In the genomic region with DNA sequence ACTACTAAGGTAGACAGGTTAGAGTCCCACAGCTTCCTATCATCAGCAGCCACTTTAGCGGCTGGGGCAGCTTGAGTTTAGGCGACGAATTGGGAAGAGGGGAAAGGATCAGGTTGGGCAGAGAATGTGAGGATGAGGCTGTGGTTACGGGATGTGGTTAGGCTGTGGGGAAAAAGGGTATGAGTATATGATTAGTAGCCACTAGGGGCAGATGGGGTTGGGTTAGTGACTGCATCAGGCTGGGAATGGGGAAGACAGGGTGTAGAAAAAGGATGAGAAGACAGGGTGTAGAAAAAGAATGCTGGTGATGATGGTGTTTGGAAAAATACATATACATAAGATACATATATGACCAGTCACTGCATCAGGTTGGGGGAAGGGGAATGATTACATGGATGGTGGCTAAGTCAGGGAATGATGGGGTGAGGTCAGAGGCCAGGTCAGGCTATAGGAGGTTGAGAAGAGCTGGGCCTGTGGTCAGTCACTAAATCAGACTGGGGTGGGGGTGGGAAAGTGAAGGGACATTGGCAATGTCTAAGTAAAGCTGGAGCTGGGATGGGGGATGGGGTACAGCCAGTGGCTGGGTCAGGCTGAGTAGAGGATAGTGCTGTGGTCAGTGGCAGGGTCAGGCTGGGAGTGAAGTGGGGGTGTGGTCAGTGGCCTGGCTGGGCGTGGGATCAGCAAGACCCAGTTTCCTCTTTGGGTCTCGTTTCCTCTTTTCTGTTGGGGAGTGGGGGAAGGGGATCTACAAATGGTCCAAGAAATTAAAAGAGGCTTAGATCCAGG, we compare ENCODE assay signal across 9 cellular contexts. TPM values are rescaled to one million over a fixed set of nuclear protein-coding genes. Genes with fewer than 3 reads are reported as not detected.
DNase-seq lines count a peak whose midpoint lies in the region; ATAC-seq and TF ChIP-seq lines count a peak whose summit lies in the region.
"Had no signal": no experiment of that assay in that cellular context is flagged by ENCODE, and none has a peak within 500 bp of the region (broad histone marks: within the 10 kb centered on the region; RNA-seq: fewer than 3 reads in every experiment).

No MANE protein-coding gene starts in this region.

- TF ChIP-seq CTCF in DOHH2 (IDR thresholded peaks at IDR 0.05; ENCODE audit: low read depth, low read length, poor library complexity, severe bottlenecking) (peak; percentile 85), dorsolateral prefrontal cortex (IDR thresholded peaks at IDR 0.05 in 54 of 56, conservative IDR thresholded peaks at IDR 0.05 in 2 of 56; ENCODE audit: low read depth in 1 of 56, partially characterized antibody in 56 of 56) (peak in 48 of 56 donors; percentile 14 to 57 (median 38)), lung (IDR thresholded peaks at IDR 0.05; ENCODE audit: control extremely low read depth, extremely low read depth) (no peak)

- 10 to 18% methylated on average over 6 of the region's 6 CpGs for WGBS in lung, 2 donors
- 17% methylated on average over 6 of the region's 6 CpGs for WGBS in thymus

- H3F3A ChIP-seq in DOHH2 (ENCODE audit: control insufficient read depth, insufficient read depth): peaks cover 19% of the 10 kb centered on the region

- peak overlapping the region; percentile 94 for H3K4me2 ChIP-seq in DOHH2 (ENCODE audit: low read length)

- peaks cover 71% of the 10 kb centered on the region for H3K79me2 ChIP-seq in DOHH2 (ENCODE audit: control insufficient read depth, low read length)

- H3K4me3 ChIP-seq in DOHH2 (ENCODE audit: low read length) (peak overlapping the region; percentile 84), dorsolateral prefrontal cortex (peak overlapping the region in 53 of 59 donors; percentile 12 to 100 (median 86)), lung (peak overlapping the region; percentile 74), thymus (ENCODE audit: low read length) (peak overlapping the region; percentile 19)

- H3K27ac ChIP-seq in DOHH2 (ENCODE audit: low read depth, low read length): peak overlapping the region; percentile 72
- H3K27ac ChIP-seq in dorsolateral prefrontal cortex: peak overlapping the region in 35 of 59 donors; percentile 15 to 98 (median 89)
- H3K27ac ChIP-seq in lung (ENCODE audit: low read depth in 1 of 2, low read length in 1 of 2): peak overlapping the region; percentile 76 to 95
- no peak overlapping the region for H3K27ac ChIP-seq in thymus (ENCODE audit: low read depth)

- no peaks in the 10 kb centered on the region for H3K9me3 ChIP-seq in DOHH2 (ENCODE audit: control insufficient read depth, insufficient read depth, low read length)
- no peaks in the 10 kb centered on the region for H3K9me3 ChIP-seq in lung (ENCODE audit: control insufficient read depth in 2 of 2, insufficient read depth in 1 of 2, low read length in 1 of 2)
- H3K9me3 ChIP-seq in thymus (ENCODE audit: control insufficient read depth): no peaks in the 10 kb centered on the region

- peak; percentile 32 for ATAC-seq in SK-N-SH treated with all-trans-retinoic acid at 6 μM for 48 hours
- no peak for ATAC-seq in lung (ENCODE audit: insufficient read depth, low FRiP score)
- ATAC-seq in GM21526 (IDR thresholded peaks at IDR 0.05; ENCODE audit: low FRiP score, unreplicated experiment): no peak
- no peak for ATAC-seq in GM18868 (IDR thresholded peaks at IDR 0.05; ENCODE audit: unreplicated experiment)
- ATAC-seq: effector memory CD8-positive, alpha-beta T cell had no signal

- H4K20me1 ChIP-seq in DOHH2 (ENCODE audit: control insufficient read depth, insufficient read depth, low read depth, low read length): peaks cover 28% of the 10 kb centered on the region

- H3K4me1 ChIP-seq in DOHH2 (ENCODE audit: control insufficient read depth, low read length) (peaks cover 61% of the 10 kb centered on the region), lung (ENCODE audit: control insufficient read depth in 2 of 2, insufficient read depth in 2 of 2, low read length in 2 of 2) (peaks cover 14 to 26% of the 10 kb centered on the region in 2 donors), thymus (ENCODE audit: control insufficient read depth, insufficient read depth, low read length) (peaks cover 56% of the 10 kb centered on the region)

- H3K36me3 ChIP-seq in DOHH2 (ENCODE audit: control insufficient read depth, low read length) (peaks cover 35% of the 10 kb centered on the region), lung (ENCODE audit: control insufficient read depth in 2 of 2, insufficient read depth in 2 of 2, low read length in 2 of 2) (peaks cover 7% of the 10 kb centered on the region in 2 donors), thymus (ENCODE audit: control insufficient read depth, insufficient read depth) (peaks cover 9% of the 10 kb centered on the region)

- peak; percentile 90 for DNase-seq in HS-5 (ENCODE audit: low read depth)
- DNase-seq in dorsolateral prefrontal cortex: peak in 3 of 10 donors; percentile 21 to 33 (median 24)
- peak; percentile 73 for DNase-seq in lung (ENCODE audit: low spot score)

- H3K27me3 ChIP-seq in DOHH2 (ENCODE audit: control insufficient read depth, low read length): no peaks in the 10 kb centered on the region
- no peaks in the 10 kb centered on the region for H3K27me3 ChIP-seq in dorsolateral prefrontal cortex
- H3K27me3 ChIP-seq in lung (ENCODE audit: control insufficient read depth, insufficient read depth): no peaks in the 10 kb centered on the region
- H3K27me3 ChIP-seq in thymus (ENCODE audit: control insufficient read depth, insufficient read depth): no peaks in the 10 kb centered on the region

- intact Hi-C loops in dorsolateral prefrontal cortex (cut with DNase I): loop anchor here (5.0 to 10.0 kb wide), 2 partner anchors 245 to 618 kb away; no protein-coding TSS in a partner anchor

- no peaks in the 10 kb centered on the region for H3K9me2 ChIP-seq in DOHH2 (replicated peaks; ENCODE audit: control insufficient read depth, low read length)

TF ChIP-seq in SK-N-SH treated with all-trans-retinoic acid at 6 μM for 48 hours, 23 proteins besides CTCF, POLR2A, EP300 and RAD21:
- TF ChIP-seq RARB (CRISPR knock-in tag; IDR thresholded peaks at IDR 0.05): no peak
- TF ChIP-seq ZNF8 (CRISPR knock-in tag; IDR thresholded peaks at IDR 0.05): no peak
- TF ChIP-seq ZFP30 (CRISPR knock-in tag; IDR thresholded peaks at IDR 0.05): no peak
- no peak for TF ChIP-seq ZFP3 (CRISPR knock-in tag; IDR thresholded peaks at IDR 0.05)
- TF ChIP-seq ARNTL (CRISPR knock-in tag; IDR thresholded peaks at IDR 0.05; ENCODE audit: borderline replicate concordance, low read depth): no peak
- no peak for TF ChIP-seq PPARA (CRISPR knock-in tag; IDR thresholded peaks at IDR 0.05; ENCODE audit: borderline replicate concordance)
- no peak for TF ChIP-seq ESRRG (CRISPR knock-in tag; IDR thresholded peaks at IDR 0.05)
- TF ChIP-seq TCF4 (CRISPR knock-in tag; IDR thresholded peaks at IDR 0.05; ENCODE audit: borderline replicate concordance): no peak
- no peak for TF ChIP-seq ZNF565 (CRISPR knock-in tag; conservative IDR thresholded peaks at IDR 0.05; ENCODE audit: low read depth)
- TF ChIP-seq, protein P1, sequence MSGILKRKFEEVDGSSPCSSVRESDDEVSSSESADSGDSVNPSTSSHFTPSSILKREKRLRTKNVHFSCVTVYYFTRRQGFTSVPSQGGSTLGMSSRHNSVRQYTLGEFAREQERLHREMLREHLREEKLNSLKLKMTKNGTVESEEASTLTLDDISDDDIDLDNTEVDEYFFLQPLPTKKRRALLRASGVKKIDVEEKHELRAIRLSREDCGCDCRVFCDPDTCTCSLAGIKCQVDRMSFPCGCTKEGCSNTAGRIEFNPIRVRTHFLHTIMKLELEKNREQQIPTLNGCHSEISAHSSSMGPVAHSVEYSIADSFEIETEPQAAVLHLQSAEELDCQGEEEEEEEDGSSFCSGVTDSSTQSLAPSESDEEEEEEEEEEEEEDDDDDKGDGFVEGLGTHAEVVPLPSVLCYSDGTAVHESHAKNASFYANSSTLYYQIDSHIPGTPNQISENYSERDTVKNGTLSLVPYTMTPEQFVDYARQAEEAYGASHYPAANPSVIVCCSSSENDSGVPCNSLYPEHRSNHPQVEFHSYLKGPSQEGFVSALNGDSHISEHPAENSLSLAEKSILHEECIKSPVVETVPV (CRISPR knock-in tag; IDR thresholded peaks at IDR 0.05): no peak
- TF ChIP-seq CSDC2 (CRISPR knock-in tag; IDR thresholded peaks at IDR 0.05): no peak
- TF ChIP-seq ZC3H10 (CRISPR knock-in tag; IDR thresholded peaks at IDR 0.05): no peak

RNA-seq across cellular contexts. Expression of a gene that starts 2.1 kb away (rescaled TPM):
- total RNA-seq in dorsolateral prefrontal cortex (100 to 1,000 TPM in 81 of 120 experiments, 10 to 100 TPM in 39; 65.1 to 206 (median 112) TPM), lung (100 to 1,000 TPM; 206 to 501 TPM)
- polyA plus RNA-seq in lung (100 to 1,000 TPM in 1 of 2 donors, 10 to 100 TPM in 1; 71.5 to 319 TPM), thymus (74.5 TPM)

RNA-seq across cellular contexts. Expression of a gene that starts 2.6 kb away (rescaled TPM):
- 10 to 100 TPM; 30.1 to 53.9 (median 40.9) TPM for total RNA-seq in dorsolateral prefrontal cortex
- total RNA-seq in lung: 10 to 100 TPM; 25.1 to 43.3 TPM
- 10 to 100 TPM; 38.7 to 39.0 TPM for polyA plus RNA-seq in lung
- 25.6 TPM for polyA plus RNA-seq in thymus

RNA-seq across cellular contexts. Expression of a gene that starts 19.1 kb away (rescaled TPM):
- total RNA-seq in dorsolateral prefrontal cortex (100 to 1,000 TPM in 98 of 120 experiments, 10 to 100 TPM in 22; 79.3 to 156 (median 112) TPM), lung (10 to 100 TPM; 42.4 to 78.7 TPM)
- polyA plus RNA-seq in lung (10 to 100 TPM; 44.2 to 48.2 TPM), thymus (36.9 TPM)

RNA-seq across cellular contexts. Expression of a gene that starts 19.2 kb away (rescaled TPM):
- 10 to 100 TPM; 30.0 to 52.9 (median 38.4) TPM for total RNA-seq in dorsolateral prefrontal cortex
- 10 to 100 TPM; 13.0 to 33.2 TPM for total RNA-seq in lung
- 10 to 100 TPM; 11.7 to 12.9 TPM for polyA plus RNA-seq in lung
- 6.5 TPM for polyA plus RNA-seq in thymus

RNA-seq across cellular contexts. Expression of a gene that starts 24.2 kb away (rescaled TPM):
- total RNA-seq in dorsolateral prefrontal cortex (1 to 10 TPM in 17 of 120 experiments, under 1 TPM in 5, not detected in 98; 0.68 to 8.6 (median 1.2) TPM), lung (1 to 10 TPM in 1 of 2 donors, not detected in 1; 1.6 TPM)
- polyA plus RNA-seq in lung (1 to 10 TPM in 1 of 2 donors, under 1 TPM in 1; 0.62 to 1.2 TPM), thymus (0.25 TPM)

Comparison
In these comparisons a context has a peak if more than half of its experiments do, and no peak if none do; other contexts are left out.
1. H3K4me3 ChIP-seq: peak in every context shown above with its lines; median percentile 86 in dorsolateral prefrontal cortex; 84 in DOHH2; 74 in lung; 19 in thymus.